In the genomic region with DNA sequence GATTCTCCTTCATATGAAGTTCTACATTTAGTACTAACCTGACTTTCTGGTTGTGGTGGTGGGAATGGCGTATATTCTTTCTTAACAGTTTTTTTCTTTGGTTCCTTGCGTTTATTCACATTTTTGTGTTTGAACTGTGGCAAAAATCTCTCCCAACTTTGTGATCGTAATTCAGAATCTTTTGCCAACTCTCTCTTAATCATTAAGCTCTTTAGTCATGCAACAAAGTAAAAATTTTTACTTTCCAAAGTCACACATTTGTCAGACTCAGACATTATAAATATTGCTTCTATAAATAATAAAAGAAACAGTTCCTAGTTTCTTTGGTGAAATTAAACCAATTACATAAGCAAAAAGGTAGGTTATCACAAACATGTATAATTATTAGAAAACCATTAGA, we compare ENCODE assay signal across 12 cellular contexts. TPM values are rescaled to one million over a fixed set of nuclear protein-coding genes. Genes with fewer than 3 reads are reported as not detected.
DNase-seq lines count a peak whose midpoint lies in the region; FAIRE-seq and TF ChIP-seq lines count a peak whose summit lies in the region.
"Had no signal": no experiment of that assay in that cellular context is flagged by ENCODE, and none has a peak within 500 bp of the region (broad histone marks: within the 10 kb centered on the region; RNA-seq: fewer than 3 reads in every experiment).

No MANE protein-coding gene starts in this region.

- H3K79me2 ChIP-seq in Karpas-422 (ENCODE audit: low read length) = peaks cover 84% of the 10 kb centered on the region

- peaks cover 29% of the 10 kb centered on the region for H3K4me1 ChIP-seq in Karpas-422 (ENCODE audit: low read length)
- no peaks in the 10 kb centered on the region for H3K4me1 ChIP-seq in kidney (ENCODE audit: control insufficient read depth in 1 of 2, insufficient read depth in 1 of 2, low read depth in 1 of 2, low read length in 2 of 2)
- peaks cover 0 to 14% of the 10 kb centered on the region in 2 donors for H3K4me1 ChIP-seq in adrenal gland (replicated peaks in 1 of 2)

- DNase-seq in activated T-cell treated with anti-CD3 and anti-CD28 coated beads, Interleukin-2, amount 50 U/mL, for 24 hours = no peak
- DNase-seq in activated T-cell treated with anti-CD3 and anti-CD28 coated beads, Interleukin-2, amount 50 U/mL, for 1 hour = no peak
- DNase-seq in Karpas-422 = no peak
- DNase-seq in kidney = no peak
- peak; percentile 41 for DNase-seq in renal cortical epithelial cell (ENCODE audit: low read depth)
- DNase-seq in DMS114 treated with DMSO at 0.1 percent for 48 hours (lab: John Stamatoyannopoulos, UW; ENCODE audit: unreplicated experiment) = no peak
- no peak for DNase-seq in adrenal gland
- no peak for DNase-seq in NOMO-1 treated with dmso at 0.1 percent for 144 hours (lab: John Stamatoyannopoulos, UW; ENCODE audit: unreplicated experiment)
- DNase-seq: C1 segment of cervical spinal cord; CD4-positive, alpha-beta T cell had no signal

- peaks cover 23% of the 10 kb centered on the region for H3K4me1 Mint-ChIP-seq in activated T-cell treated with anti-CD3 and anti-CD28 coated beads, Interleukin-2, amount 50 U/mL, for 24 hours (ENCODE audit: low read depth)

- H4K20me1 ChIP-seq in Karpas-422 (ENCODE audit: insufficient read depth, low read depth, low read length) = no peaks in the 10 kb centered on the region

- H3K27ac ChIP-seq in Karpas-422 (ENCODE audit: low read length) = peak overlapping the region; percentile 3; the same call in 1 of the 2 replicates
- H3K27ac ChIP-seq in kidney (ENCODE audit: low read depth in 2 of 2, low read length in 2 of 2) = no peak overlapping the region
- H3K27ac ChIP-seq in adrenal gland = no peak overlapping the region
- H3K27ac ChIP-seq: 22Rv1 had no signal

- no peak overlapping the region for H3K9ac ChIP-seq in Karpas-422 (ENCODE audit: low read length)
- H3K9ac ChIP-seq in kidney (ENCODE audit: low read length in 2 of 2) = no peak overlapping the region

- intact Hi-C loops in kidney (cut with DNase I) = no loop called here
- intact Hi-C loops in adrenal gland (cut with DNase I) = loop anchor here in 1 of 2 donors (10.0 kb wide), 1 partner anchor 169 kb away; the partner anchor contains the start of genes CAPS2 and GLIPR1L1

- peak; percentile 17 for FAIRE-seq in kidney (lab: Jason Lieb, UNC)

- peak overlapping the region; percentile 48 for H3K27ac Mint-ChIP-seq in activated T-cell treated with anti-CD3 and anti-CD28 coated beads, Interleukin-2, amount 50 U/mL, for 24 hours
- H3K27ac Mint-ChIP-seq: B cell; CD4-positive, alpha-beta T cell had no signal

- H3K4me3 ChIP-seq in Karpas-422 (ENCODE audit: low read length) (no peak overlapping the region), kidney (ENCODE audit: low read length in 2 of 2) (no peak overlapping the region), adrenal gland (no peak overlapping the region)

- H3K4me3 Mint-ChIP-seq in activated T-cell treated with anti-CD3 and anti-CD28 coated beads, Interleukin-2, amount 50 U/mL, for 24 hours = no peak overlapping the region
- H3K4me3 Mint-ChIP-seq: B cell; CD4-positive, alpha-beta T cell had no signal

- WGBS in adrenal gland, 4 donors = 88 to 97% (median 90%) methylated on average over 3 of the region's 3 CpGs

- H3K27me3 ChIP-seq in Karpas-422 (ENCODE audit: low read length) = no peaks in the 10 kb centered on the region
- no peaks in the 10 kb centered on the region for H3K27me3 ChIP-seq in adrenal gland

- no peaks in the 10 kb centered on the region for H3K9me3 Mint-ChIP-seq in activated T-cell treated with anti-CD3 and anti-CD28 coated beads, Interleukin-2, amount 50 U/mL, for 24 hours
- H3K9me3 Mint-ChIP-seq: CD4-positive, alpha-beta T cell had no signal

- H3K9me2 ChIP-seq in Karpas-422 (replicated peaks; ENCODE audit: insufficient read depth, low read length) = no peaks in the 10 kb centered on the region

- TF ChIP-seq POLR2A in adrenal gland (IDR thresholded peaks at IDR 0.05) = no peak

- no peak overlapping the region for H2AFZ ChIP-seq in Karpas-422 (ENCODE audit: low read length)

- H3K9me3 ChIP-seq in Karpas-422 (ENCODE audit: low read length) (no peaks in the 10 kb centered on the region), kidney (ENCODE audit: control insufficient read depth in 1 of 2, low read length in 2 of 2) (no peaks in the 10 kb centered on the region), adrenal gland (replicated peaks in 1 of 3) (no peaks in the 10 kb centered on the region)

- peaks cover 64% of the 10 kb centered on the region for H3K36me3 Mint-ChIP-seq in activated T-cell treated with anti-CD3 and anti-CD28 coated beads, Interleukin-2, amount 50 U/mL, for 24 hours (ENCODE audit: low read depth)

- no peak overlapping the region for H3K4me2 ChIP-seq in Karpas-422 (ENCODE audit: low read depth, low read length, poor library complexity, severe bottlenecking)

- TF ChIP-seq CTCF in kidney (IDR thresholded peaks at IDR 0.05; ENCODE audit: borderline replicate concordance, extremely low read depth, insufficient read depth) (no peak), adrenal gland (IDR thresholded peaks at IDR 0.05) (no peak)

- H3K36me3 ChIP-seq in Karpas-422 (ENCODE audit: insufficient read depth, low read length) = peaks cover 81% of the 10 kb centered on the region
- H3K36me3 ChIP-seq in kidney (ENCODE audit: control insufficient read depth in 1 of 2, insufficient read depth in 2 of 2, low read length in 2 of 2) = peaks cover 11 to 21% of the 10 kb centered on the region in 2 donors
- peaks cover 0 to 65% of the 10 kb centered on the region in 2 donors for H3K36me3 ChIP-seq in adrenal gland (replicated peaks in 1 of 2)

- H3K27me3 Mint-ChIP-seq in activated T-cell treated with anti-CD3 and anti-CD28 coated beads, Interleukin-2, amount 50 U/mL, for 24 hours = no peaks in the 10 kb centered on the region
- H3K27me3 Mint-ChIP-seq: B cell; CD4-positive, alpha-beta T cell had no signal

RNA-seq across cellular contexts. Expression of gene KRR1, which starts 7.5 kb away (rescaled TPM):
- total RNA-seq in Karpas-422 (2014; rRNA removed; shearing (Covaris generic); ENCODE audit: low replicate concordance) = 35.8 and 63.8 TPM in 2 replicates
- total RNA-seq in kidney (50.7 TPM), renal cortical epithelial cell (44.3 and 87.5 TPM in 2 replicates), adrenal gland (10 to 100 TPM; 18.0 to 80.6 (median 47.7) TPM)
- polyA plus RNA-seq in kidney (ENCODE audit: insufficient read depth, low read depth, low replicate concordance) (20.0 TPM), adrenal gland (10 to 100 TPM; 23.7 to 67.8 (median 31.6) TPM)

RNA-seq across cellular contexts. Expression of gene GLIPR1, which starts 23.3 kb away (rescaled TPM):
- 55.0 and 149 TPM in 2 replicates for total RNA-seq in Karpas-422 (2014; rRNA removed; shearing (Covaris generic); ENCODE audit: low replicate concordance)
- total RNA-seq in kidney = 20.6 TPM
- 2.3 TPM for polyA plus RNA-seq in kidney (ENCODE audit: insufficient read depth, low read depth, low replicate concordance)
- 34.4 and 45.3 TPM in 2 replicates for total RNA-seq in renal cortical epithelial cell
- total RNA-seq in adrenal gland = 10 to 100 TPM; 14.0 to 48.5 (median 27.1) TPM
- polyA plus RNA-seq in adrenal gland = 10 to 100 TPM in 1 of 3 donors, 1 to 10 TPM in 2; 6.7 to 18.3 (median 8.4) TPM
